Comparison of ENCODE assay signal across 11 cellular contexts in the genomic region with DNA sequence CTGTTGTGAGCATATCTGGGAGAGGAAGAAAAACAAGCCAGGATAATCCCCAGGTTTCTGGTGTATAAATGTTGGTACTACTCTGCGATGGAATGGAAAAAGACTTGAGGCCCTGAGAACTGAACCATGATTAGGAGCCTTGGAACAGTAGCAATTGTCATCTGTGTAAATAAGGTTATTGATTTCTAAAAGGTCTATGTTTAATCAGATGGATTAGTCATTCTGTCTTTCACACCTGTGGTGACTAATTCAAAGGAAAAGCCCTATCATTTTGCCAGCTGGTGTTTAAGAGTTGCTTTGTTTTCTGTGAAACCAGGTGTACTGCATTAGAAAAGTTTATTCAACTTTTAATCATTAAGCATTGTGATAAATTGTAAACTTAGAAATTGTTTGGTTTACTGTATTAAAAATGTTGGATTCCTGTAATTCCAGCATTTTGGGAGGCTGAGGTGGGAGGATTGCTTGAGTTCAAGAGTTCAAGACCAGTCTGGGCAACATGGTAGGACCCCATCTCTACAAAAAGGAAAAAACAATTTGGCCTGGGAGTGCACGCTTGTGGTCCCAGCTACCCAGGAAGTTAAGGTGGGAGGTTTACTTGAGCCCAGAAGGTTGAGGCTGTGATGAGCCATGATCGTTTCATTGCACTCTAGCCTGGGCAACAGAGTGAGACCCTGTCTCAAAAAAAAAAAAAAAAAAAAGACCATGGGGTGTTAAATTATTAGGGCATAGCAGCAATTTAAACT. TPM values are rescaled to one million over a fixed set of nuclear protein-coding genes. Genes with fewer than 3 reads are reported as not detected.
DNase-seq lines count a peak whose midpoint lies in the region; ATAC-seq, FAIRE-seq and TF ChIP-seq lines count a peak whose summit lies in the region.
"Had no signal": no experiment of that assay in that cellular context is flagged by ENCODE, and none has a peak within 500 bp of the region (broad histone marks: within the 10 kb centered on the region; RNA-seq: fewer than 3 reads in every experiment).

No MANE protein-coding gene starts in this region.

- H3K4me3 Mint-ChIP-seq in activated T-helper 17 cell treated with anti-CD3 and anti-CD28 coated beads, Interleukin-2, amount 50 U/mL, for 72 hours = peak overlapping the region; percentile 51
- H3K4me3 Mint-ChIP-seq: neural progenitor cell had no signal

- no peak overlapping the region for H2BK15ac ChIP-seq in mesenchymal stem cell (ENCODE audit: low read depth, poor library complexity, severe bottlenecking)

- peaks cover 7% of the 10 kb centered on the region for H3K79me1 ChIP-seq in mesenchymal stem cell (replicated peaks; ENCODE audit: low read length, poor library complexity, severe bottlenecking)

- H3K9me3 ChIP-seq in heart left ventricle (no peaks in the 10 kb centered on the region), mesenchymal stem cell (ENCODE audit: control insufficient read depth, low read length) (no peaks in the 10 kb centered on the region), aorta (ENCODE audit: control insufficient read depth, low read length) (no peaks in the 10 kb centered on the region)

- no peak for DNase-seq in heart left ventricle
- DNase-seq in left cardiac atrium = no peak
- DNase-seq in mesenchymal stem cell = no peak
- DNase-seq in aorta = no peak
- DNase-seq in HuH-7.5 (ENCODE audit: low spot score) = no peak
- no peak for DNase-seq in LoVo (ENCODE audit: low spot score)
- no peak for DNase-seq in RCC 7860 (ENCODE audit: low spot score)
- DNase-seq: NCI-H226 had no signal

- no peak for ATAC-seq in heart left ventricle
- no peak for ATAC-seq in left cardiac atrium
- peak; percentile 97 for ATAC-seq in activated T-helper 17 cell treated with anti-CD3 and anti-CD28 coated beads, Interleukin-2, amount 50 U/mL, for 72 hours (replicated peaks)
- no peak for ATAC-seq in aorta (ENCODE audit: low FRiP score)

- H3K27me3 Mint-ChIP-seq in activated T-helper 17 cell treated with anti-CD3 and anti-CD28 coated beads, Interleukin-2, amount 50 U/mL, for 72 hours = no peaks in the 10 kb centered on the region

- intact Hi-C loops in heart left ventricle (cut with DNase I) (no loop called here), left cardiac atrium (cut with DNase I) (no loop called here), aorta (cut with DNase I) (no loop called here)

- no peak overlapping the region for H3K4ac ChIP-seq in mesenchymal stem cell (ENCODE audit: low read depth in 1 of 2, low read length in 2 of 2)

- no peak for TF ChIP-seq CTCF in heart left ventricle (IDR thresholded peaks at IDR 0.05)

- no peak overlapping the region for H2BK5ac ChIP-seq in mesenchymal stem cell (ENCODE audit: low read depth, low read length, poor library complexity, severe bottlenecking)

- no peaks in the 10 kb centered on the region for H3K27me3 ChIP-seq in heart left ventricle
- H3K27me3 ChIP-seq in mesenchymal stem cell (ENCODE audit: control insufficient read depth in 1 of 2, insufficient read depth in 1 of 2, low read length in 2 of 2) = no peaks in the 10 kb centered on the region
- no peaks in the 10 kb centered on the region for H3K27me3 ChIP-seq in aorta (ENCODE audit: control insufficient read depth in 1 of 2, insufficient read depth in 2 of 2, low read length in 1 of 2)
- H3K27me3 ChIP-seq: neural progenitor cell had no signal

- H3K4me3 ChIP-seq in heart left ventricle = no peak overlapping the region
- H3K4me3 ChIP-seq in mesenchymal stem cell (ENCODE audit: insufficient read depth in 1 of 2, low read depth in 1 of 2, low read length in 2 of 2) = no peak overlapping the region
- H3K4me3 ChIP-seq in aorta (ENCODE audit: low read length in 2 of 2) = no peak overlapping the region
- H3K4me3 ChIP-seq: neural progenitor cell had no signal

- 82 to 88% (median 83%) methylated on average over 3 of the region's 3 CpGs for WGBS in heart left ventricle, 4 donors
- 99% methylated on average over 2 of the region's 3 CpGs for WGBS in mesenchymal stem cell
- WGBS in aorta, 2 donors = 76 to 84% methylated on average over 3 of the region's 3 CpGs

- H4K8ac ChIP-seq in mesenchymal stem cell (ENCODE audit: low read length) = no peak overlapping the region

- peaks cover 12% of the 10 kb centered on the region for H3K4me1 Mint-ChIP-seq in activated T-helper 17 cell treated with anti-CD3 and anti-CD28 coated beads, Interleukin-2, amount 50 U/mL, for 72 hours

- peaks cover 85% of the 10 kb centered on the region for H3K36me3 Mint-ChIP-seq in activated T-helper 17 cell treated with anti-CD3 and anti-CD28 coated beads, Interleukin-2, amount 50 U/mL, for 72 hours (ENCODE audit: low read depth)

- no peak overlapping the region for H2BK120ac ChIP-seq in mesenchymal stem cell (ENCODE audit: low read depth, low read length)

- no peak overlapping the region for H3K23ac ChIP-seq in mesenchymal stem cell (ENCODE audit: low read length in 2 of 2)

- H3K4me1 ChIP-seq in heart left ventricle = peaks cover 0 to 43% (median 29%) of the 10 kb centered on the region in 12 donors
- peaks cover 8% of the 10 kb centered on the region for H3K4me1 ChIP-seq in mesenchymal stem cell (ENCODE audit: control insufficient read depth, insufficient read depth, low read depth, low read length)
- no peaks in the 10 kb centered on the region for H3K4me1 ChIP-seq in aorta (ENCODE audit: control insufficient read depth in 1 of 2, insufficient read depth in 2 of 2, low read length in 2 of 2)
- H3K4me1 ChIP-seq: neural progenitor cell had no signal

- peak overlapping the region; percentile 77 for H3K9ac ChIP-seq in mesenchymal stem cell (ENCODE audit: low read length)
- H3K9ac ChIP-seq: neural progenitor cell had no signal

- H3K27ac ChIP-seq in heart left ventricle (peak overlapping the region in 8 of 12 donors; percentile 31 to 63 (median 46)), mesenchymal stem cell (ENCODE audit: low read length, poor library complexity, severe bottlenecking) (peak overlapping the region; percentile 93), aorta (ENCODE audit: low read depth in 1 of 2, low read length in 2 of 2) (peak overlapping the region; percentile 17 to 57)

- H2BK12ac ChIP-seq in mesenchymal stem cell (ENCODE audit: low read length in 2 of 2) = no peak overlapping the region

- TF ChIP-seq POLR2A in heart left ventricle (IDR thresholded peaks at IDR 0.05) = no peak

- no peak overlapping the region for H3K4me2 ChIP-seq in mesenchymal stem cell (ENCODE audit: low read length, poor library complexity, severe bottlenecking)
- H3K4me2 ChIP-seq: neural progenitor cell had no signal

- H3K18ac ChIP-seq in mesenchymal stem cell (ENCODE audit: low read depth in 1 of 2, low read length in 2 of 2) = no peak overlapping the region

- H4K91ac ChIP-seq in mesenchymal stem cell (ENCODE audit: low read length) = no peak overlapping the region

- peak overlapping the region; percentile 88 for H3K27ac Mint-ChIP-seq in activated T-helper 17 cell treated with anti-CD3 and anti-CD28 coated beads, Interleukin-2, amount 50 U/mL, for 72 hours

- H2AK5ac ChIP-seq in mesenchymal stem cell (ENCODE audit: low read length, severe bottlenecking) = no peak overlapping the region

- H3K14ac ChIP-seq in mesenchymal stem cell (ENCODE audit: low read length in 2 of 2) = no peak overlapping the region

- H3K9me3 Mint-ChIP-seq in activated T-helper 17 cell treated with anti-CD3 and anti-CD28 coated beads, Interleukin-2, amount 50 U/mL, for 72 hours = no peaks in the 10 kb centered on the region
- H3K9me3 Mint-ChIP-seq: neural progenitor cell had no signal

- no peak for FAIRE-seq in RCC 7860 (lab: Jason Lieb, UNC)
- FAIRE-seq: frontal cortex had no signal

- peaks cover 0 to 97% (median 74%) of the 10 kb centered on the region in 9 donors for H3K36me3 ChIP-seq in heart left ventricle
- peaks cover 16 to 82% of the 10 kb centered on the region in 2 experiments for H3K36me3 ChIP-seq in mesenchymal stem cell (ENCODE audit: control insufficient read depth in 1 of 2, insufficient read depth in 2 of 2, low read depth in 1 of 2, low read length in 2 of 2)
- peaks cover 2 to 6% of the 10 kb centered on the region in 2 donors for H3K36me3 ChIP-seq in aorta (ENCODE audit: control insufficient read depth in 1 of 2, insufficient read depth in 2 of 2, low read length in 1 of 2)

- H2AFZ ChIP-seq in mesenchymal stem cell (ENCODE audit: low read depth, low read length) = no peak overlapping the region
- H2AFZ ChIP-seq: neural progenitor cell had no signal

RNA-seq across cellular contexts. Expression of a gene that starts 29.0 kb away (rescaled TPM):
- total RNA-seq in heart left ventricle = 100 to 1,000 TPM; 118 to 236 (median 192) TPM
- 100 to 1,000 TPM in 1 of 2 donors, 10 to 100 TPM in 1; 30.7 to 136 TPM for polyA plus RNA-seq in heart left ventricle
- total RNA-seq in left cardiac atrium = 100 to 1,000 TPM; 145 to 180 TPM
- total RNA-seq in activated T-helper 17 cell treated with anti-CD3 and anti-CD28 coated beads, Interleukin-2, amount 50 U/mL, for 72 hours = 100 to 1,000 TPM; 451 to 724 TPM
- polyA plus RNA-seq in mesenchymal stem cell (2013, experiment 1 of 2) = 228 TPM
- 191 TPM for polyA plus RNA-seq in mesenchymal stem cell (2013, experiment 2 of 2)
- 100 to 1,000 TPM; 171 to 202 TPM for total RNA-seq in aorta
- polyA plus RNA-seq in aorta = 10 to 100 TPM; 39.4 to 58.9 TPM

Comparison
In these comparisons a context has a peak if more than half of its experiments do, and no peak if none do; other contexts are left out.
1. H3K27ac ChIP-seq: peak in every context shown above with its lines; median percentile 93 in mesenchymal stem cell; 46 in heart left ventricle; 37 in aorta.